In the genomic region with DNA sequence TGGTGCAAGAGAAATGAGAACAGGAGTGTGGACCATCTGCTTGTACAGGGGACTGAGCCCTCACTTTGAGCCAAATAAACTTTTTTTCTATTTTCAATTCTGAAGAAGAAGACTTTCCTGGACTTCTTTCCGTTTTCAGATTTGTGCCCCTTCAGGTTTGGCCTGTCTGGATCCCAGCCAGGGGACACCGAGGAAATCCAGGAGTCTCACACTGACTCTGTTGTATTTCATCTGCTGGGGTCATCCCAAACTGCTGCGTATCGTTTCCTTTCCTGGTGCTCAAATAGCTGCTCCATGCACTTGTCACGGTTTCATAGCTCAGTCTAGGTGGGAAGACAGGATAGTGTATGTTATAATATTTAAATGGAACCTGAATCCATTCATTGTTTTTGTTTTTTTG, we compare ENCODE assay signal across 1 cellular context.
TF ChIP-seq lines count a peak whose summit lies in the region.

No MANE protein-coding gene starts in this region.

TF ChIP-seq in K562, 482 proteins besides CTCF, POLR2A, EP300 and RAD21:
- TF ChIP-seq MNT (conservative IDR thresholded peaks at IDR 0.05) (no peak), ZNF232 (CRISPR knock-in tag; IDR thresholded peaks at IDR 0.05) (no peak), TEAD4 (IDR thresholded peaks at IDR 0.05; ENCODE audit: low read length) (no peak), TEAD4 (CRISPR knock-in tag; IDR thresholded peaks at IDR 0.05; ENCODE audit: borderline replicate concordance) (no peak), COPS2 (conservative IDR thresholded peaks at IDR 0.05) (no peak), ZNF184 (CRISPR knock-in tag; IDR thresholded peaks at IDR 0.05) (peak; percentile 60; the same call in 1 of the 2 replicates), MYNN (IDR thresholded peaks at IDR 0.05) (no peak), MYNN (CRISPR knock-in tag; IDR thresholded peaks at IDR 0.05) (peak; percentile 53; the same call in 1 of the 2 replicates), ZBTB40 (IDR thresholded peaks at IDR 0.05) (no peak), ZBTB40 (CRISPR knock-in tag; IDR thresholded peaks at IDR 0.05) (peak; percentile 68), MBD1 (CRISPR knock-in tag; IDR thresholded peaks at IDR 0.05) (no peak)
- TF ChIP-seq, protein P1, sequence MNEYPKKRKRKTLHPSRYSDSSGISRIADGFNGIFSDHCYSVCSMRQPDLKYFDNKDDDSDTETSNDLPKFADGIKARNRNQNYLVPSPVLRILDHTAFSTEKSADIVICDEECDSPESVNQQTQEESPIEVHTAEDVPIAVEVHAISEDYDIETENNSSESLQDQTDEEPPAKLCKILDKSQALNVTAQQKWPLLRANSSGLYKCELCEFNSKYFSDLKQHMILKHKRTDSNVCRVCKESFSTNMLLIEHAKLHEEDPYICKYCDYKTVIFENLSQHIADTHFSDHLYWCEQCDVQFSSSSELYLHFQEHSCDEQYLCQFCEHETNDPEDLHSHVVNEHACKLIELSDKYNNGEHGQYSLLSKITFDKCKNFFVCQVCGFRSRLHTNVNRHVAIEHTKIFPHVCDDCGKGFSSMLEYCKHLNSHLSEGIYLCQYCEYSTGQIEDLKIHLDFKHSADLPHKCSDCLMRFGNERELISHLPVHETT (CRISPR knock-in tag; conservative IDR thresholded peaks at IDR 0.05 in 1 of 2, IDR thresholded peaks at IDR 0.05 in 1 of 2): 0 out of 4 replicates have a peak, but pooled peaks of 1 of the 2 experiments have one; percentile 43
